In genomic region chr9:62874745-62875599, GRCh38 we compare ENCODE assay signal across 1 cellular context.
TF ChIP-seq lines count a peak whose summit lies in the region.

No MANE protein-coding gene starts in this region.

TF ChIP-seq in GM23338, 12 proteins besides CTCF, POLR2A, EP300 and RAD21:
- peak; percentile 30 for TF ChIP-seq EZH2 (IDR thresholded peaks at IDR 0.05; ENCODE audit: low read depth, unreplicated experiment)
